8 cellular contexts compared by ENCODE assay signal in the genomic region with DNA sequence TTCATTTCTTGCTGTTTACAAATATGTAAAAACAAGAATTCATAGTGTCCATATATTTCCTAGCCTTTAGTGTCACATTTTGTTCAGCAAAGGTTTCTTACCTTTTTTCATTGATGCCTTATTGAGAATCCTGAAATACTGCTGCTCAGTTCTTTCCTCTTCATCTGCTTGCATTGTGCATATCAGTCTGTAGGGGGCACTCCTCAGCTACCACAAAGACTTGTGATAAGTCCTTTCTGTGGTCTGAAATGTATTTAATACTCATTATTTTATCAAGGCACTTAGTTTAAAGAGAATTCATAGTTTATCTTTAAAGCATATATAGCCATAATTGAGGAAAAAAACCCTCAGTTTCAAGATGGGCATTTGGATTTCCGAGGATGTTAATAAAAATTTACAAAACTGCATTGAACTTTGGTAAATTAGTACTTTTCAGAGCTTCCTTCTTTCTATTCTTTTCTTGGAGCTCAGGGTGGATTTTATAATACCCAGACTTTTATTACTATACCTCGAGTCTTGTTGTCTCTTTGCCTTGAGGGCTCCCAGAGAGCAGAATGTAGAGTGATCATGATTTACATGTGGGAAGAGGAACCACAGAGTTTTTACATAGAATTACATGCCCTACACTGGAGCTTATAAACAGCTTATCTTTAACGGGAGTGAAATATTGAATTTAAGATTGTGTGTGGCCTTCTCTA.
DNase-seq lines count a peak whose midpoint lies in the region; ATAC-seq and TF ChIP-seq lines count a peak whose summit lies in the region.

No MANE protein-coding gene starts in this region.

- DNase-seq in CD1c-positive myeloid dendritic cell (ENCODE audit: extremely low spot score): peak; percentile 27
- DNase-seq in GM20000 (ENCODE audit: low spot score): peak; percentile 10
- peak; percentile 38 to 63 for DNase-seq in NCI-H524 (lab: John Stamatoyannopoulos, UW)
- DNase-seq in amniotic epithelial cell (ENCODE audit: low read depth): peak; percentile 6
- peak; percentile 63 for DNase-seq in kidney tubule cell (ENCODE audit: low spot score)
- DNase-seq in transverse colon: peak; percentile 71
- DNase-seq in activated T-helper 1 cell treated with anti-CD3 and anti-CD28 coated beads, Interleukin-12 subunit alpha, Interleukin-12 subunit beta, Interleukin-2, Interleukin-4 antibody, amounts not matched to agents 30 ng/mL and 10 ng/mL and 1 ng/mL, durations not matched to agents 14 hours and 24 hours and 36 hours (ENCODE audit: low spot score): no peak

- no peak for TF ChIP-seq POLR2A in transverse colon (IDR thresholded peaks at IDR 0.05)

- peaks cover 0 to 10% (median 1%) of the 10 kb centered on the region in 4 donors for H3K4me1 ChIP-seq in transverse colon

- 14 to 22% methylated on average over 3 of the region's 3 CpGs for WGBS in transverse colon (ENCODE audit: low coverage in 1 of 2), 2 donors

- peaks cover 10% of the 10 kb centered on the region for H3K4me1 Mint-ChIP-seq in activated T-helper 1 cell treated with anti-CD3 and anti-CD28 coated beads, Interleukin-12 subunit alpha, Interleukin-12 subunit beta, Interleukin-2, Interleukin-4 antibody, amounts not matched to agents 30 ng/mL and 10 ng/mL and 1 ng/mL, durations not matched to agents 14 hours and 24 hours and 36 hours (ENCODE audit: low read depth)

- TF ChIP-seq CTCF in GM20000 (IDR thresholded peaks at IDR 0.05; ENCODE audit: extremely low read depth, missing control alignments) (peak; percentile 25), transverse colon (IDR thresholded peaks at IDR 0.05) (peak; percentile 56 to 78 (median 71))

- peak overlapping the region; percentile 13 to 58 (median 43) for H3K27ac ChIP-seq in transverse colon

- intact Hi-C loops in transverse colon (cut with DNase I; ENCODE audit: low total_unique reads): no loop called here
- intact Hi-C loops in activated T-helper 1 cell treated with anti-CD3 and anti-CD28 coated beads, Interleukin-12 subunit alpha, Interleukin-12 subunit beta, Interleukin-2, Interleukin-4 antibody, amounts not matched to agents 30 ng/mL and 10 ng/mL and 1 ng/mL, durations not matched to agents 14 hours and 24 hours and 36 hours (cut with micrococcal nuclease): no loop called here

- H3K27me3 Mint-ChIP-seq in activated T-helper 1 cell treated with anti-CD3 and anti-CD28 coated beads, Interleukin-12 subunit alpha, Interleukin-12 subunit beta, Interleukin-2, Interleukin-4 antibody, amounts not matched to agents 30 ng/mL and 10 ng/mL and 1 ng/mL, durations not matched to agents 14 hours and 24 hours and 36 hours (ENCODE audit: insufficient read depth): peaks cover 18% of the 10 kb centered on the region

- H3K36me3 ChIP-seq in transverse colon: no peaks in the 10 kb centered on the region

- H3K4me3 ChIP-seq in transverse colon: no peak overlapping the region

- H3K27ac Mint-ChIP-seq in activated T-helper 1 cell treated with anti-CD3 and anti-CD28 coated beads, Interleukin-12 subunit alpha, Interleukin-12 subunit beta, Interleukin-2, Interleukin-4 antibody, amounts not matched to agents 30 ng/mL and 10 ng/mL and 1 ng/mL, durations not matched to agents 14 hours and 24 hours and 36 hours: no peak overlapping the region

- in situ Hi-C loops in transverse colon (cut with MboI; ENCODE audit: low pct_ligation_motif_present in 1 of 4, low pct_unique_long_range_greater_than_20kb in 1 of 4, low sequenced_read_pairs in 3 of 4): no loop called here

- no peak for ATAC-seq in GM21381 (IDR thresholded peaks at IDR 0.05; ENCODE audit: unreplicated experiment)

- H3K9me3 Mint-ChIP-seq in activated T-helper 1 cell treated with anti-CD3 and anti-CD28 coated beads, Interleukin-12 subunit alpha, Interleukin-12 subunit beta, Interleukin-2, Interleukin-4 antibody, amounts not matched to agents 30 ng/mL and 10 ng/mL and 1 ng/mL, durations not matched to agents 14 hours and 24 hours and 36 hours: no peaks in the 10 kb centered on the region

- no peaks in the 10 kb centered on the region for H3K36me3 Mint-ChIP-seq in activated T-helper 1 cell treated with anti-CD3 and anti-CD28 coated beads, Interleukin-12 subunit alpha, Interleukin-12 subunit beta, Interleukin-2, Interleukin-4 antibody, amounts not matched to agents 30 ng/mL and 10 ng/mL and 1 ng/mL, durations not matched to agents 14 hours and 24 hours and 36 hours (ENCODE audit: low read depth)

- TF ChIP-seq EP300 in transverse colon (IDR thresholded peaks at IDR 0.05; ENCODE audit: low read depth): no peak

- H3K4me3 Mint-ChIP-seq in activated T-helper 1 cell treated with anti-CD3 and anti-CD28 coated beads, Interleukin-12 subunit alpha, Interleukin-12 subunit beta, Interleukin-2, Interleukin-4 antibody, amounts not matched to agents 30 ng/mL and 10 ng/mL and 1 ng/mL, durations not matched to agents 14 hours and 24 hours and 36 hours: no peak overlapping the region

- H3K27me3 ChIP-seq in transverse colon: no peaks in the 10 kb centered on the region

- no peaks in the 10 kb centered on the region for H3K9me3 ChIP-seq in transverse colon
